8 cellular contexts compared by ENCODE assay signal in the genomic region with DNA sequence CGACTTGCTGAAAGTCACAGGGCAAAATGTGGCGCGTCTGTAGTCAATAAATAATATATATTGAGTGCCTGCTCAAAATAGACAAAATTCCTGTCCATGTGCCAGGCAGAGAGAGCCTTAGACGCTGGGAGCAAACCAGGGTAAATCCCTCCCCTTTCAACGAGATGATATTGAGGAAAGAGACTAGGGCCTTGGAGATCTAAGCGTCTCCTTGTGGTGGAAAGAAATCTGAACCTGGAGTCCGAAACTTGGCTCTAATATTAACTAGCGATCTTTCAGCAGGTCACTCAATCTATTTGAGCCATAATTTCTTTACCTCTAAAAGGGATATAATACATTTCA. TPM values are rescaled to one million over a fixed set of nuclear protein-coding genes. Genes with fewer than 3 reads are reported as not detected.
DNase-seq lines count a peak whose midpoint lies in the region; ATAC-seq and TF ChIP-seq lines count a peak whose summit lies in the region.

No MANE protein-coding gene starts in this region.

- H3K4me1 ChIP-seq in BLaER1, result peaks cover 20% of the 10 kb centered on the region
- peaks cover 25% of the 10 kb centered on the region for H3K4me1 ChIP-seq in muscle layer of colon (ENCODE audit: insufficient read depth, low read length)

- H3K4me2 ChIP-seq in BLaER1, result peak overlapping the region; percentile 79

- H3K36me3 ChIP-seq in BLaER1, result peaks cover 29% of the 10 kb centered on the region
- H3K36me3 ChIP-seq in muscle layer of colon (ENCODE audit: insufficient read depth, low read length), result peaks cover 9% of the 10 kb centered on the region

- H3K9me3 ChIP-seq in BLaER1 (no peaks in the 10 kb centered on the region), muscle layer of colon (ENCODE audit: low read length) (no peaks in the 10 kb centered on the region)

- H4K20me1 ChIP-seq in BLaER1, result peaks cover 44% of the 10 kb centered on the region

- H3K27ac ChIP-seq in BLaER1, result peak overlapping the region; percentile 96; the same call in 1 of the 2 replicates
- peak overlapping the region; percentile 87 for H3K27ac ChIP-seq in muscle layer of colon (ENCODE audit: low read depth, low read length)

- in situ Hi-C loops in astrocyte of the cerebellum (cut with HindIII; ENCODE audit: low sequenced_read_pairs), result no loop called here

- H3K4me3 ChIP-seq in BLaER1 (peak overlapping the region; percentile 89), astrocyte of the cerebellum (ENCODE audit: low read depth, low read length) (peak overlapping the region; percentile 99), muscle layer of colon (ENCODE audit: low read depth in 1 of 2, low read length in 2 of 2) (peak overlapping the region in 1 of 2 donors; percentile 89)

- intact Hi-C loops in sciatic nerve (cut with DNase I), result no loop called here

- no peak for TF ChIP-seq CTCF in astrocyte of the cerebellum (IDR thresholded peaks at IDR 0.05; ENCODE audit: low read depth, low read length, missing control alignments)

- H3K27me3 ChIP-seq in BLaER1, result no peaks in the 10 kb centered on the region
- H3K27me3 ChIP-seq in muscle layer of colon (ENCODE audit: control insufficient read depth in 1 of 2, insufficient read depth in 2 of 2, low read length in 2 of 2), result no peaks in the 10 kb centered on the region

- no peak for DNase-seq in astrocyte of the cerebellum (ENCODE audit: low read depth)
- no peak for DNase-seq in effector CD4-positive, alpha-beta T cell
- no peak for DNase-seq in sciatic nerve (ENCODE audit: low spot score)
- no peak for DNase-seq in anterior cingulate cortex (lab: John Stamatoyannopoulos, UW)
- no peak for DNase-seq in pons (ENCODE audit: low spot score)

- ATAC-seq in HG02885 (IDR thresholded peaks at IDR 0.05; ENCODE audit: poor library complexity, unreplicated experiment) (peak; percentile 21), sciatic nerve (no peak)

- peak overlapping the region; percentile 96 for H3K9ac ChIP-seq in BLaER1
- no peak overlapping the region for H3K9ac ChIP-seq in muscle layer of colon (ENCODE audit: low read length)

RNA-seq across cellular contexts. Expression of gene DPP8, which starts 0.3 kb away (rescaled TPM):
- total RNA-seq in sciatic nerve, result 39.4 TPM

RNA-seq across cellular contexts. Expression of gene HACD3, which starts 12.4 kb away (rescaled TPM):
- total RNA-seq in sciatic nerve, result 45.4 TPM
